Comparison of ENCODE assay signal across 20 cellular contexts in genomic region chr11:12897390-12897789, GRCh38.
DNase-seq lines count a peak whose midpoint lies in the region; ATAC-seq and TF ChIP-seq lines count a peak whose summit lies in the region.
"Had no signal": no experiment of that assay in that cellular context is flagged by ENCODE, and none has a peak within 500 bp of the region (broad histone marks: within the 10 kb centered on the region; RNA-seq: fewer than 3 reads in every experiment).

No MANE protein-coding gene starts in this region.

- TF ChIP-seq EP300 in gastroesophageal sphincter (IDR thresholded peaks at IDR 0.05), result no peak

- H3K27me3 ChIP-seq in RWPE2 (ENCODE audit: insufficient read depth, poor library complexity, severe bottlenecking), result no peaks in the 10 kb centered on the region
- H3K27me3 ChIP-seq in gastroesophageal sphincter, result no peaks in the 10 kb centered on the region
- no peaks in the 10 kb centered on the region for H3K27me3 ChIP-seq in muscle layer of colon (ENCODE audit: control insufficient read depth in 1 of 2, insufficient read depth in 2 of 2, low read length in 2 of 2)
- H3K27me3 ChIP-seq in thoracic aorta (replicated peaks; ENCODE audit: insufficient read depth), result no peaks in the 10 kb centered on the region
- H3K27me3 ChIP-seq: upper lobe of left lung had no signal

- no peak for ATAC-seq in RWPE2 (ENCODE audit: low read depth)
- no peak for ATAC-seq in gastroesophageal sphincter
- ATAC-seq in thoracic aorta (ENCODE audit: insufficient number of reproducible peaks, low FRiP score, low read depth), result no peak

- no peaks in the 10 kb centered on the region for H3K36me3 Mint-ChIP-seq in activated CD4-positive, alpha-beta T cell treated with anti-CD3 and anti-CD28 coated beads, Interleukin-2, amount 10 ng/mL, durations not matched to agents 24 days and 14 days (ENCODE audit: low read depth)
- H3K36me3 Mint-ChIP-seq: activated CD4-positive, alpha-beta memory T cell treated with anti-CD3 and anti-CD28 coated beads for 36 hours had no signal

- no peak overlapping the region for H3K9ac ChIP-seq in muscle layer of colon (ENCODE audit: low read length)

- TF ChIP-seq CTCF in RWPE2 (IDR thresholded peaks at IDR 0.05; ENCODE audit: poor library complexity, severe bottlenecking), result no peak
- no peak for TF ChIP-seq CTCF in gastroesophageal sphincter (IDR thresholded peaks at IDR 0.05)
- TF ChIP-seq CTCF in thoracic aorta (IDR thresholded peaks at IDR 0.05), result no peak

- H3K27ac ChIP-seq in RWPE2 (ENCODE audit: poor library complexity, severe bottlenecking) (peak overlapping the region; percentile 13), gastroesophageal sphincter (peak overlapping the region in 3 of 4 donors; percentile 39 to 60 (median 60)), muscle layer of colon (ENCODE audit: low read depth, low read length) (peak overlapping the region; percentile 31), thoracic aorta (peak overlapping the region; percentile 68 to 69)
- H3K27ac ChIP-seq: upper lobe of left lung, WERI-Rb-1 had no signal

- H3K27ac Mint-ChIP-seq in activated CD4-positive, alpha-beta T cell treated with anti-CD3 and anti-CD28 coated beads, Interleukin-2, amount 10 ng/mL, durations not matched to agents 24 days and 14 days, result no peak overlapping the region
- H3K27ac Mint-ChIP-seq: activated CD4-positive, alpha-beta memory T cell treated with anti-CD3 and anti-CD28 coated beads for 36 hours had no signal

- peaks cover 23% of the 10 kb centered on the region for H3K4me1 ChIP-seq in RWPE2 (ENCODE audit: insufficient read depth, poor library complexity, severe bottlenecking)
- peaks cover 3 to 44% (median 8%) of the 10 kb centered on the region in 3 donors for H3K4me1 ChIP-seq in gastroesophageal sphincter
- H3K4me1 ChIP-seq in muscle layer of colon (ENCODE audit: insufficient read depth, low read length), result peaks cover 31% of the 10 kb centered on the region
- H3K4me1 ChIP-seq in thoracic aorta (ENCODE audit: control insufficient read depth in 1 of 2, low read depth in 2 of 2), result peaks cover 8 to 60% of the 10 kb centered on the region in 2 donors

- no peak overlapping the region for H3K4me3 Mint-ChIP-seq in activated CD4-positive, alpha-beta T cell treated with anti-CD3 and anti-CD28 coated beads, Interleukin-2, amount 10 ng/mL, durations not matched to agents 24 days and 14 days
- H3K4me3 Mint-ChIP-seq: activated CD4-positive, alpha-beta memory T cell treated with anti-CD3 and anti-CD28 coated beads for 36 hours had no signal

- intact Hi-C loops in activated CD4-positive, alpha-beta T cell treated with anti-CD3 and anti-CD28 coated beads, Interleukin-2, amount 10 ng/mL, durations not matched to agents 24 days and 14 days (cut with micrococcal nuclease), result loop anchor here (5.0 kb wide), 1 partner anchor 485 kb away; no protein-coding TSS in a partner anchor

- H3K4me1 Mint-ChIP-seq in activated CD4-positive, alpha-beta T cell treated with anti-CD3 and anti-CD28 coated beads, Interleukin-2, amount 10 ng/mL, durations not matched to agents 24 days and 14 days, result peaks cover 9% of the 10 kb centered on the region

- H3K9me3 ChIP-seq in RWPE2 (ENCODE audit: severe bottlenecking) (no peaks in the 10 kb centered on the region), gastroesophageal sphincter (no peaks in the 10 kb centered on the region), muscle layer of colon (ENCODE audit: low read length) (no peaks in the 10 kb centered on the region), thoracic aorta (no peaks in the 10 kb centered on the region)
- H3K9me3 ChIP-seq: upper lobe of left lung had no signal

- TF ChIP-seq POLR2A in gastroesophageal sphincter (IDR thresholded peaks at IDR 0.05), result no peak

- H3K36me3 ChIP-seq in RWPE2 (ENCODE audit: low read depth) (peaks cover 59% of the 10 kb centered on the region), gastroesophageal sphincter (peaks cover 0 to 17% of the 10 kb centered on the region in 2 donors), muscle layer of colon (ENCODE audit: insufficient read depth, low read length) (peaks cover 18% of the 10 kb centered on the region), thoracic aorta (no peaks in the 10 kb centered on the region)

- no peaks in the 10 kb centered on the region for H3K9me3 Mint-ChIP-seq in activated CD4-positive, alpha-beta T cell treated with anti-CD3 and anti-CD28 coated beads, Interleukin-2, amount 10 ng/mL, durations not matched to agents 24 days and 14 days
- H3K9me3 Mint-ChIP-seq: activated CD4-positive, alpha-beta memory T cell treated with anti-CD3 and anti-CD28 coated beads for 36 hours had no signal

- H3K4me3 ChIP-seq in RWPE2 (ENCODE audit: severe bottlenecking) (no peak overlapping the region), gastroesophageal sphincter (no peak overlapping the region), muscle layer of colon (ENCODE audit: low read depth in 1 of 2, low read length in 2 of 2) (no peak overlapping the region), thoracic aorta (no peak overlapping the region)
- H3K4me3 ChIP-seq: upper lobe of left lung had no signal

- DNase-seq in RWPE2 (ENCODE audit: low spot score) (no peak), thoracic aorta (ENCODE audit: low spot score) (peak; percentile 16), NCI-H69 (lab: John Stamatoyannopoulos, UW) (no peak), NCI-H2227 (lab: John Stamatoyannopoulos, UW; ENCODE audit: unreplicated experiment) (no peak), NCI-H2171 treated with DMSO at 0.1 percent for 48 hours (lab: John Stamatoyannopoulos, UW) (no peak)
- DNase-seq in activated CD4-positive, alpha-beta T cell treated with anti-CD3 and anti-CD28 coated beads, Interleukin-2, amount 10 ng/mL, durations not matched to agents 24 days and 14 days, result no peak
- DNase-seq: activated CD4-positive, alpha-beta memory T cell treated with anti-CD3 and anti-CD28 coated beads for 36 hours; activated naive CD4-positive, alpha-beta T cell; activated T-cell treated with anti-CD3 and anti-CD28 coated beads for 4 hours; Karpas-422; NCI-H1092 treated with DMSO at 0.1 percent for 48 hours; NCI-H2081 treated with DMSO at 0.1 percent for 48 hours; NCI-H524 treated with DMSO at 0.1 percent for 48 hours; SHP77; stimulated activated CD4-positive, alpha-beta T cell treated with anti-CD3 and anti-CD28 coated beads, Interleukin-2, amount 100 ng/mL, for 24 hours; stimulated activated naive CD4-positive, alpha-beta T cell treated with Interleukin-2 at 50 U/mL for 16 hours; upper lobe of left lung; WERI-Rb-1 had no signal

- H3K27me3 Mint-ChIP-seq in activated CD4-positive, alpha-beta T cell treated with anti-CD3 and anti-CD28 coated beads, Interleukin-2, amount 10 ng/mL, durations not matched to agents 24 days and 14 days, result peaks cover 16% of the 10 kb centered on the region

Comparison
In these comparisons a context has a peak if more than half of its experiments do, and no peak if none do; other contexts are left out.
1. H3K27ac ChIP-seq: peak in every context shown above with its lines; median percentile 68 in thoracic aorta; 60 in gastroesophageal sphincter; 31 in muscle layer of colon; 13 in RWPE2.